8 cellular contexts compared by ENCODE assay signal in the genomic region with DNA sequence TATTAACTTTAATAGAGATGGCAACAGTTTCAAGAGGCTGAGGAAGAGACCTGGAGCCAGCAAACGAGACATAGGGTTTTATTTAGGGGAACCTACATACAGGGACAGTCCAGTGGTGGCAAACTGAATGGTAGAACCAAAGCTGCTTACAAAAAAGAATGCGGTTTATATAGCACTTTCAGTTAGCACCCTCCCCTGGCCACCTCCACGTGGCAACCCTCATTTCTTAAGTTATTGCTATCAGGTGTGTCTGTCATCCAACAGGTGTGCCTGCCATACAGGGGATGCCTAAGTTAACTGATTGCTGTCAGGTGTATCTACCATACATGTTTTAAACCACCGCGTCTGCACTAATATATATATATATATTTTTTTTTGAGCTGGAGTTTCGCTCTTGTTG.
"Had no signal": no experiment of that assay in that cellular context is flagged by ENCODE, and none has a peak within 500 bp of the region (broad histone marks: within the 10 kb centered on the region; RNA-seq: fewer than 3 reads in every experiment).

No MANE protein-coding gene starts in this region.

- FAIRE-seq: HepG2, K562 had no signal

- H3K4me3 ChIP-seq: GM23248, K562 had no signal

- H3K27ac ChIP-seq: GM23248, HL-60 had no signal

- H3K4me3 Mint-ChIP-seq: H9 had no signal

- H2AFZ ChIP-seq: GM23248 had no signal

- DNase-seq: GM23248, GOT3, H9, HCEC 1CT, KG1 had no signal

- H3K9me3 Mint-ChIP-seq: H9 had no signal

- H3K27ac Mint-ChIP-seq: H9 had no signal

- ATAC-seq: HepG2, K562 had no signal

- H3K9ac ChIP-seq: GM23248 had no signal
